1 cellular context compared by ENCODE assay signal in the genomic region with DNA sequence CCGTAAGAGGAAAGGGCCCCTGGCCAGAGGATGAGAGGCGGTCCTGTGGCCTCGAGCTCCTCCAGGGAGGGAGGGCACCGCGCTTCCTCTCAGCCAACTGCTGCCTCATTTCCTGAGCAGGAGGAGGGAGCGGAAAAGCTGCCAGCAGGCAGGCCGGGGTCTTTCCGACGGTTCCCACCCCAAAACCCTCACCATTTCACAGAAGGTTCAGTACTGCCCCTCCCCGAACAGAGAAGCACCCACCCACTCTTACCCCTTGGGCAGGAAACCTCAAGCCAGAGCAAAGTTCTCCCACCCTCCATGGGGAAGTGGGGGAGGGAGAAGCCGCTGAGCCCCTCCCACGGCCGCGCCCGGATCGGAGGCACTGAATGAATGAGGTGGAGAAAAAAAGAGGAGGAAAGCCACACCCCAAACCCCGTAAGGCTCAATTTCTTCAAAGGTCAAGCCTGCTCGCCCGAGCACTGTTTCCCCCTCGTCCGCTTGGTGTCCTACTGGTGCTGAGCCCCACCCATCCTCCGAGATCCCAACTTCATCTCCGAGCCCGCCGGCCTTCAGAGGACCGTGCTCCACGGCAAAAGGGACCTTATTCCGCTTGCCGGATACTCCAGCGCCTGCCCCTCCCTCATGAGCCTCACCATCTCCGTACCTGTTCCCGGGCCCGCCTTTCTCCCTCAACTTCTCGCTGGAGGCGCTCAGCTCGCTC.
TF ChIP-seq lines count a peak whose summit lies in the region.

No MANE protein-coding gene starts in this region.

TF ChIP-seq in K562, 482 proteins besides CTCF, POLR2A, EP300 and RAD21 (continued from another document and continues in another):
- TF ChIP-seq, protein P1, sequence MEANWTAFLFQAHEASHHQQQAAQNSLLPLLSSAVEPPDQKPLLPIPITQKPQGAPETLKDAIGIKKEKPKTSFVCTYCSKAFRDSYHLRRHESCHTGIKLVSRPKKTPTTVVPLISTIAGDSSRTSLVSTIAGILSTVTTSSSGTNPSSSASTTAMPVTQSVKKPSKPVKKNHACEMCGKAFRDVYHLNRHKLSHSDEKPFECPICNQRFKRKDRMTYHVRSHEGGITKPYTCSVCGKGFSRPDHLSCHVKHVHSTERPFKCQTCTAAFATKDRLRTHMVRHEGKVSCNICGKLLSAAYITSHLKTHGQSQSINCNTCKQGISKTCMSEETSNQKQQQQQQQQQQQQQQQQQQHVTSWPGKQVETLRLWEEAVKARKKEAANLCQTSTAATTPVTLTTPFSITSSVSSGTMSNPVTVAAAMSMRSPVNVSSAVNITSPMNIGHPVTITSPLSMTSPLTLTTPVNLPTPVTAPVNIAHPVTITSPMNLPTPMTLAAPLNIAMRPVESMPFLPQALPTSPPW (CRISPR knock-in tag; IDR thresholded peaks at IDR 0.05), result peak; percentile 65
- TF ChIP-seq CAMTA2 (CRISPR knock-in tag; conservative IDR thresholded peaks at IDR 0.05) (no peak), KDM1A (IDR thresholded peaks at IDR 0.05) (no peak; a peak in 1 of 4 replicates), MYC (IDR thresholded peaks at IDR 0.05; ENCODE audit: low read depth, low read length) (peak; percentile 17; the same call in 1 of the 2 replicates), MYC (CRISPR knock-in tag; IDR thresholded peaks at IDR 0.05; ENCODE audit: borderline replicate concordance, low read depth) (no peak; the same call in 1 of the 2 replicates), TSC22D4 (tag; IDR thresholded peaks at IDR 0.05) (no peak), LEF1 (IDR thresholded peaks at IDR 0.05) (0 out of 2 replicates have a peak, but pooled peaks have one; percentile 14), MAZ (CRISPR knock-in tag; conservative IDR thresholded peaks at IDR 0.05 in 1 of 2, IDR thresholded peaks at IDR 0.05 in 1 of 2) (peak in 1 of 2 experiments; percentile 49), ZBTB7A (IDR thresholded peaks at IDR 0.05; ENCODE audit: borderline replicate concordance, control insufficient read depth, low read depth, low read length) (peak; percentile 77; the same call in 1 of the 2 replicates), ZNF551 (CRISPR knock-in tag; IDR thresholded peaks at IDR 0.05) (no peak), ARID1B (IDR thresholded peaks at IDR 0.05) (no peak), SMARCB1 (IDR thresholded peaks at IDR 0.05; ENCODE audit: insufficient read length, low read depth) (no peak), SMARCA4 (IDR thresholded peaks at IDR 0.05) (no peak; the same call in none of the 2 replicates), ZNF778 (CRISPR knock-in tag; IDR thresholded peaks at IDR 0.05) (no peak), STAT5B (CRISPR knock-in tag; IDR thresholded peaks at IDR 0.05) (no peak), ZNF121 (CRISPR knock-in tag; conservative IDR thresholded peaks at IDR 0.05) (peak; percentile 49; the same call in 1 of the 2 replicates), CXXC5 (CRISPR knock-in tag; IDR thresholded peaks at IDR 0.05) (peak; percentile 31), DPF2 (IDR thresholded peaks at IDR 0.05) (peak; percentile 63; the same call in 1 of the 2 replicates), SMARCE1 (IDR thresholded peaks at IDR 0.05) (peak; percentile 31; the same call in 1 of the 2 replicates), XRCC5 (IDR thresholded peaks at IDR 0.05; ENCODE audit: low read depth, low read length) (0 out of 2 replicates have a peak, but pooled peaks have one; percentile 13), ZNF12 (CRISPR knock-in tag; IDR thresholded peaks at IDR 0.05) (no peak), ETV5 (CRISPR knock-in tag; IDR thresholded peaks at IDR 0.05; ENCODE audit: low read depth) (peak; percentile 14; the same call in 1 of the 2 replicates), MCM3 (IDR thresholded peaks at IDR 0.05) (no peak), RCOR1 (IDR thresholded peaks at IDR 0.05; ENCODE audit: borderline replicate concordance in 1 of 2, low read depth in 2 of 2, low read length in 2 of 2) (no peak; a peak in 1 of 4 replicates), ELF4 (CRISPR knock-in tag; IDR thresholded peaks at IDR 0.05) (0 out of 2 replicates have a peak, but pooled peaks have one; percentile 23), RBBP5 (IDR thresholded peaks at IDR 0.05; ENCODE audit: borderline replicate concordance, insufficient read depth, low read length, poor library complexity, severe bottlenecking) (peak; percentile 82)
- TF ChIP-seq, protein P2, sequence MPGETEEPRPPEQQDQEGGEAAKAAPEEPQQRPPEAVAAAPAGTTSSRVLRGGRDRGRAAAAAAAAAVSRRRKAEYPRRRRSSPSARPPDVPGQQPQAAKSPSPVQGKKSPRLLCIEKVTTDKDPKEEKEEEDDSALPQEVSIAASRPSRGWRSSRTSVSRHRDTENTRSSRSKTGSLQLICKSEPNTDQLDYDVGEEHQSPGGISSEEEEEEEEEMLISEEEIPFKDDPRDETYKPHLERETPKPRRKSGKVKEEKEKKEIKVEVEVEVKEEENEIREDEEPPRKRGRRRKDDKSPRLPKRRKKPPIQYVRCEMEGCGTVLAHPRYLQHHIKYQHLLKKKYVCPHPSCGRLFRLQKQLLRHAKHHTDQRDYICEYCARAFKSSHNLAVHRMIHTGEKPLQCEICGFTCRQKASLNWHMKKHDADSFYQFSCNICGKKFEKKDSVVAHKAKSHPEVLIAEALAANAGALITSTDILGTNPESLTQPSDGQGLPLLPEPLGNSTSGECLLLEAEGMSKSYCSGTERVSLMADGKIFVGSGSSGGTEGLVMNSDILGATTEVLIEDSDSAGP (CRISPR knock-in tag; IDR thresholded peaks at IDR 0.05), result peak; percentile 64; the same call in 1 of the 2 replicates
- TF ChIP-seq, protein P3, sequence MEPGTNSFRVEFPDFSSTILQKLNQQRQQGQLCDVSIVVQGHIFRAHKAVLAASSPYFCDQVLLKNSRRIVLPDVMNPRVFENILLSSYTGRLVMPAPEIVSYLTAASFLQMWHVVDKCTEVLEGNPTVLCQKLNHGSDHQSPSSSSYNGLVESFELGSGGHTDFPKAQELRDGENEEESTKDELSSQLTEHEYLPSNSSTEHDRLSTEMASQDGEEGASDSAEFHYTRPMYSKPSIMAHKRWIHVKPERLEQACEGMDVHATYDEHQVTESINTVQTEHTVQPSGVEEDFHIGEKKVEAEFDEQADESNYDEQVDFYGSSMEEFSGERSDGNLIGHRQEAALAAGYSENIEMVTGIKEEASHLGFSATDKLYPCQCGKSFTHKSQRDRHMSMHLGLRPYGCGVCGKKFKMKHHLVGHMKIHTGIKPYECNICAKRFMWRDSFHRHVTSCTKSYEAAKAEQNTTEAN (CRISPR knock-in tag; IDR thresholded peaks at IDR 0.05), result 0 out of 2 replicates have a peak, but pooled peaks have one; percentile 31
- TF ChIP-seq, protein P4, sequence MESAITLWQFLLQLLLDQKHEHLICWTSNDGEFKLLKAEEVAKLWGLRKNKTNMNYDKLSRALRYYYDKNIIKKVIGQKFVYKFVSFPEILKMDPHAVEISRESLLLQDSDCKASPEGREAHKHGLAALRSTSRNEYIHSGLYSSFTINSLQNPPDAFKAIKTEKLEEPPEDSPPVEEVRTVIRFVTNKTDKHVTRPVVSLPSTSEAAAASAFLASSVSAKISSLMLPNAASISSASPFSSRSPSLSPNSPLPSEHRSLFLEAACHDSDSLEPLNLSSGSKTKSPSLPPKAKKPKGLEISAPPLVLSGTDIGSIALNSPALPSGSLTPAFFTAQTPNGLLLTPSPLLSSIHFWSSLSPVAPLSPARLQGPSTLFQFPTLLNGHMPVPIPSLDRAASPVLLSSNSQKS (CRISPR knock-in tag; IDR thresholded peaks at IDR 0.05), result no peak
- TF ChIP-seq, protein P5, sequence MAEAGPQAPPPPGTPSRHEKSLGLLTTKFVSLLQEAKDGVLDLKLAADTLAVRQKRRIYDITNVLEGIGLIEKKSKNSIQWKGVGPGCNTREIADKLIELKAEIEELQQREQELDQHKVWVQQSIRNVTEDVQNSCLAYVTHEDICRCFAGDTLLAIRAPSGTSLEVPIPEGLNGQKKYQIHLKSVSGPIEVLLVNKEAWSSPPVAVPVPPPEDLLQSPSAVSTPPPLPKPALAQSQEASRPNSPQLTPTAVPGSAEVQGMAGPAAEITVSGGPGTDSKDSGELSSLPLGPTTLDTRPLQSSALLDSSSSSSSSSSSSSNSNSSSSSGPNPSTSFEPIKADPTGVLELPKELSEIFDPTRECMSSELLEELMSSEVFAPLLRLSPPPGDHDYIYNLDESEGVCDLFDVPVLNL (CRISPR knock-in tag; IDR thresholded peaks at IDR 0.05; ENCODE audit: low read depth), result no peak
- TF ChIP-seq, protein P6, sequence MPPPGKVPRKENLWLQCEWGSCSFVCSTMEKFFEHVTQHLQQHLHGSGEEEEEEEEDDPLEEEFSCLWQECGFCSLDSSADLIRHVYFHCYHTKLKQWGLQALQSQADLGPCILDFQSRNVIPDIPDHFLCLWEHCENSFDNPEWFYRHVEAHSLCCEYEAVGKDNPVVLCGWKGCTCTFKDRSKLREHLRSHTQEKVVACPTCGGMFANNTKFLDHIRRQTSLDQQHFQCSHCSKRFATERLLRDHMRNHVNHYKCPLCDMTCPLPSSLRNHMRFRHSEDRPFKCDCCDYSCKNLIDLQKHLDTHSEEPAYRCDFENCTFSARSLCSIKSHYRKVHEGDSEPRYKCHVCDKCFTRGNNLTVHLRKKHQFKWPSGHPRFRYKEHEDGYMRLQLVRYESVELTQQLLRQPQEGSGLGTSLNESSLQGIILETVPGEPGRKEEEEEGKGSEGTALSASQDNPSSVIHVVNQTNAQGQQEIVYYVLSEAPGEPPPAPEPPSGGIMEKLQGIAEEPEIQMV (tag; conservative IDR thresholded peaks at IDR 0.05; ENCODE audit: low read depth), result no peak
- TF ChIP-seq, protein P7, sequence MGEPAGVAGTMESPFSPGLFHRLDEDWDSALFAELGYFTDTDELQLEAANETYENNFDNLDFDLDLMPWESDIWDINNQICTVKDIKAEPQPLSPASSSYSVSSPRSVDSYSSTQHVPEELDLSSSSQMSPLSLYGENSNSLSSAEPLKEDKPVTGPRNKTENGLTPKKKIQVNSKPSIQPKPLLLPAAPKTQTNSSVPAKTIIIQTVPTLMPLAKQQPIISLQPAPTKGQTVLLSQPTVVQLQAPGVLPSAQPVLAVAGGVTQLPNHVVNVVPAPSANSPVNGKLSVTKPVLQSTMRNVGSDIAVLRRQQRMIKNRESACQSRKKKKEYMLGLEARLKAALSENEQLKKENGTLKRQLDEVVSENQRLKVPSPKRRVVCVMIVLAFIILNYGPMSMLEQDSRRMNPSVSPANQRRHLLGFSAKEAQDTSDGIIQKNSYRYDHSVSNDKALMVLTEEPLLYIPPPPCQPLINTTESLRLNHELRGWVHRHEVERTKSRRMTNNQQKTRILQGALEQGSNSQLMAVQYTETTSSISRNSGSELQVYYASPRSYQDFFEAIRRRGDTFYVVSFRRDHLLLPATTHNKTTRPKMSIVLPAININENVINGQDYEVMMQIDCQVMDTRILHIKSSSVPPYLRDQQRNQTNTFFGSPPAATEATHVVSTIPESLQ (CRISPR knock-in tag; IDR thresholded peaks at IDR 0.05), result no peak
- TF ChIP-seq, protein P8, sequence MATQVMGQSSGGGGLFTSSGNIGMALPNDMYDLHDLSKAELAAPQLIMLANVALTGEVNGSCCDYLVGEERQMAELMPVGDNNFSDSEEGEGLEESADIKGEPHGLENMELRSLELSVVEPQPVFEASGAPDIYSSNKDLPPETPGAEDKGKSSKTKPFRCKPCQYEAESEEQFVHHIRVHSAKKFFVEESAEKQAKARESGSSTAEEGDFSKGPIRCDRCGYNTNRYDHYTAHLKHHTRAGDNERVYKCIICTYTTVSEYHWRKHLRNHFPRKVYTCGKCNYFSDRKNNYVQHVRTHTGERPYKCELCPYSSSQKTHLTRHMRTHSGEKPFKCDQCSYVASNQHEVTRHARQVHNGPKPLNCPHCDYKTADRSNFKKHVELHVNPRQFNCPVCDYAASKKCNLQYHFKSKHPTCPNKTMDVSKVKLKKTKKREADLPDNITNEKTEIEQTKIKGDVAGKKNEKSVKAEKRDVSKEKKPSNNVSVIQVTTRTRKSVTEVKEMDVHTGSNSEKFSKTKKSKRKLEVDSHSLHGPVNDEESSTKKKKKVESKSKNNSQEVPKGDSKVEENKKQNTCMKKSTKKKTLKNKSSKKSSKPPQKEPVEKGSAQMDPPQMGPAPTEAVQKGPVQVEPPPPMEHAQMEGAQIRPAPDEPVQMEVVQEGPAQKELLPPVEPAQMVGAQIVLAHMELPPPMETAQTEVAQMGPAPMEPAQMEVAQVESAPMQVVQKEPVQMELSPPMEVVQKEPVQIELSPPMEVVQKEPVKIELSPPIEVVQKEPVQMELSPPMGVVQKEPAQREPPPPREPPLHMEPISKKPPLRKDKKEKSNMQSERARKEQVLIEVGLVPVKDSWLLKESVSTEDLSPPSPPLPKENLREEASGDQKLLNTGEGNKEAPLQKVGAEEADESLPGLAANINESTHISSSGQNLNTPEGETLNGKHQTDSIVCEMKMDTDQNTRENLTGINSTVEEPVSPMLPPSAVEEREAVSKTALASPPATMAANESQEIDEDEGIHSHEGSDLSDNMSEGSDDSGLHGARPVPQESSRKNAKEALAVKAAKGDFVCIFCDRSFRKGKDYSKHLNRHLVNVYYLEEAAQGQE (CRISPR knock-in tag; IDR thresholded peaks at IDR 0.05; ENCODE audit: low read depth), result 0 out of 2 replicates have a peak, but pooled peaks have one; percentile 35
- TF ChIP-seq, protein P9, sequence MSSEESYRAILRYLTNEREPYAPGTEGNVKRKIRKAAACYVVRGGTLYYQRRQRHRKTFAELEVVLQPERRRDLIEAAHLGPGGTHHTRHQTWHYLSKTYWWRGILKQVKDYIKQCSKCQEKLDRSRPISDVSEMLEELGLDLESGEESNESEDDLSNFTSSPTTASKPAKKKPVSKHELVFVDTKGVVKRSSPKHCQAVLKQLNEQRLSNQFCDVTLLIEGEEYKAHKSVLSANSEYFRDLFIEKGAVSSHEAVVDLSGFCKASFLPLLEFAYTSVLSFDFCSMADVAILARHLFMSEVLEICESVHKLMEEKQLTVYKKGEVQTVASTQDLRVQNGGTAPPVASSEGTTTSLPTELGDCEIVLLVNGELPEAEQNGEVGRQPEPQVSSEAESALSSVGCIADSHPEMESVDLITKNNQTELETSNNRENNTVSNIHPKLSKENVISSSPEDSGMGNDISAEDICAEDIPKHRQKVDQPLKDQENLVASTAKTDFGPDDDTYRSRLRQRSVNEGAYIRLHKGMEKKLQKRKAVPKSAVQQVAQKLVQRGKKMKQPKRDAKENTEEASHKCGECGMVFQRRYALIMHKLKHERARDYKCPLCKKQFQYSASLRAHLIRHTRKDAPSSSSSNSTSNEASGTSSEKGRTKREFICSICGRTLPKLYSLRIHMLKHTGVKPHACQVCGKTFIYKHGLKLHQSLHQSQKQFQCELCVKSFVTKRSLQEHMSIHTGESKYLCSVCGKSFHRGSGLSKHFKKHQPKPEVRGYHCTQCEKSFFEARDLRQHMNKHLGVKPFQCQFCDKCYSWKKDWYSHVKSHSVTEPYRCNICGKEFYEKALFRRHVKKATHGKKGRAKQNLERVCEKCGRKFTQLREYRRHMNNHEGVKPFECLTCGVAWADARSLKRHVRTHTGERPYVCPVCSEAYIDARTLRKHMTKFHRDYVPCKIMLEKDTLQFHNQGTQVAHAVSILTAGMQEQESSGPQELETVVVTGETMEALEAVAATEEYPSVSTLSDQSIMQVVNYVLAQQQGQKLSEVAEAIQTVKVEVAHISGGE (CRISPR knock-in tag; IDR thresholded peaks at IDR 0.05), result no peak
